18 cellular contexts compared by ENCODE assay signal in genomic region chr6:111382476-111383294, GRCh38.
A peak's percentile ranks its signal among the peaks of the same experiment; 100 is the strongest.
DNase-seq lines count a peak whose midpoint lies in the region; ATAC-seq and TF ChIP-seq lines count a peak whose summit lies in the region.
"Had no signal": no experiment of that assay in that cellular context is flagged by ENCODE, and none has a peak within 500 bp of the region (broad histone marks: within the 10 kb centered on the region; RNA-seq: fewer than 3 reads in every experiment).

No MANE protein-coding gene starts in this region.

- 78 to 86% methylated on average over 4 to 7 of the region's 9 CpGs for WGBS in gastroesophageal sphincter (ENCODE audit: low coverage in 1 of 2), 2 donors

- no peak for TF ChIP-seq EP300 in gastroesophageal sphincter (IDR thresholded peaks at IDR 0.05)

- H3K4me1 Mint-ChIP-seq in activated T-helper 17 cell treated with anti-CD3 and anti-CD28 coated beads, Interleukin-2, amount 50 U/mL, for 72 hours: no peaks in the 10 kb centered on the region
- H3K4me1 Mint-ChIP-seq: natural killer cell; stimulated activated memory B cell treated with anti-CD40 and anti-IgM and Interleukin-4, amounts not matched to agents 10 μg/mL and 1 μg/mL and 100 μg/mL, for 72 hours had no signal

- H3K27ac ChIP-seq in gastroesophageal sphincter: peak overlapping the region in 3 of 4 donors; percentile 26 to 47 (median 31)
- H3K27ac ChIP-seq in gastrocnemius medialis: no peak overlapping the region
- H3K27ac ChIP-seq: uterus had no signal

- H3K27me3 ChIP-seq in gastroesophageal sphincter (no peaks in the 10 kb centered on the region), gastrocnemius medialis (no peaks in the 10 kb centered on the region)
- H3K27me3 ChIP-seq: uterus had no signal

- peak; percentile 61 for DNase-seq in medulla oblongata (ENCODE audit: extremely low spot score)
- peak; percentile 13 for DNase-seq in stromal cell of bone marrow (ENCODE audit: low read depth)
- DNase-seq in NCI-H2029 treated with DMSO at 0.1 percent for 48 hours (lab: John Stamatoyannopoulos, UW): no peak
- DNase-seq in gastrocnemius medialis: no peak
- DNase-seq: activated naive CD4-positive, alpha-beta T cell; activated T-cell treated with anti-CD3 and anti-CD28 coated beads for 4 hours; EL; HCEC 1CT; mammary epithelial cell; natural killer cell; NCI-H2029; NCI-H510A; uterus had no signal

- intact Hi-C loops in gastrocnemius medialis (cut with DNase I; ENCODE audit: low total_unique reads): no loop called here

- no peak overlapping the region for H3K4me3 Mint-ChIP-seq in activated T-helper 17 cell treated with anti-CD3 and anti-CD28 coated beads, Interleukin-2, amount 50 U/mL, for 72 hours
- H3K4me3 Mint-ChIP-seq: natural killer cell; stimulated activated memory B cell treated with anti-CD40 and anti-IgM and Interleukin-4, amounts not matched to agents 10 μg/mL and 1 μg/mL and 100 μg/mL, for 72 hours had no signal

- TF ChIP-seq POLR2A in gastroesophageal sphincter (IDR thresholded peaks at IDR 0.05) (no peak), gastrocnemius medialis (IDR thresholded peaks at IDR 0.05) (no peak)

- in situ Hi-C loops in gastrocnemius medialis (cut with MboI; ENCODE audit: low sequenced_read_pairs in 4 of 4): no loop called here

- peak overlapping the region; percentile 39 for H3K27ac Mint-ChIP-seq in activated T-helper 17 cell treated with anti-CD3 and anti-CD28 coated beads, Interleukin-2, amount 50 U/mL, for 72 hours
- H3K27ac Mint-ChIP-seq: natural killer cell; stimulated activated memory B cell treated with anti-CD40 and anti-IgM and Interleukin-4, amounts not matched to agents 10 μg/mL and 1 μg/mL and 100 μg/mL, for 72 hours had no signal

- no peaks in the 10 kb centered on the region for H3K9me3 ChIP-seq in gastroesophageal sphincter
- no peaks in the 10 kb centered on the region for H3K9me3 ChIP-seq in gastrocnemius medialis
- H3K9me3 ChIP-seq: uterus had no signal

- no peaks in the 10 kb centered on the region for H3K9me3 Mint-ChIP-seq in activated T-helper 17 cell treated with anti-CD3 and anti-CD28 coated beads, Interleukin-2, amount 50 U/mL, for 72 hours
- H3K9me3 Mint-ChIP-seq: natural killer cell; stimulated activated memory B cell treated with anti-CD40 and anti-IgM and Interleukin-4, amounts not matched to agents 10 μg/mL and 1 μg/mL and 100 μg/mL, for 72 hours had no signal

- no peaks in the 10 kb centered on the region for H3K27me3 Mint-ChIP-seq in activated T-helper 17 cell treated with anti-CD3 and anti-CD28 coated beads, Interleukin-2, amount 50 U/mL, for 72 hours
- H3K27me3 Mint-ChIP-seq: stimulated activated memory B cell treated with anti-CD40 and anti-IgM and Interleukin-4, amounts not matched to agents 10 μg/mL and 1 μg/mL and 100 μg/mL, for 72 hours had no signal

- H3K4me1 ChIP-seq in gastroesophageal sphincter (peaks cover 0 to 11% (median 0%) of the 10 kb centered on the region in 3 donors), gastrocnemius medialis (no peaks in the 10 kb centered on the region)
- H3K4me1 ChIP-seq: uterus had no signal

- H3K36me3 ChIP-seq in gastroesophageal sphincter (peaks cover 2 to 78% of the 10 kb centered on the region in 2 donors), gastrocnemius medialis (peaks cover 0 to 83% of the 10 kb centered on the region in 2 donors)
- H3K36me3 ChIP-seq: uterus had no signal

- TF ChIP-seq CTCF in gastroesophageal sphincter (IDR thresholded peaks at IDR 0.05) (no peak), gastrocnemius medialis (IDR thresholded peaks at IDR 0.05 in 4 of 5, conservative IDR thresholded peaks at IDR 0.05 in 1 of 5) (no peak)

- ATAC-seq in activated T-helper 17 cell treated with anti-CD3 and anti-CD28 coated beads, Interleukin-2, amount 50 U/mL, for 72 hours (replicated peaks): no peak
- ATAC-seq in gastroesophageal sphincter (peak; percentile 28), HG02840 (IDR thresholded peaks at IDR 0.05; ENCODE audit: low FRiP score, unreplicated experiment) (no peak), GM21737 (IDR thresholded peaks at IDR 0.05; ENCODE audit: unreplicated experiment) (no peak), gastrocnemius medialis (no peak)
- ATAC-seq: natural killer cell; stimulated activated memory B cell treated with anti-CD40 and anti-IgM and Interleukin-4, amounts not matched to agents 10 μg/mL and 1 μg/mL and 100 μg/mL, for 72 hours had no signal

- peaks cover 98% of the 10 kb centered on the region for H3K36me3 Mint-ChIP-seq in activated T-helper 17 cell treated with anti-CD3 and anti-CD28 coated beads, Interleukin-2, amount 50 U/mL, for 72 hours (ENCODE audit: low read depth)
- H3K36me3 Mint-ChIP-seq: natural killer cell had no signal

- no peak overlapping the region for H3K4me3 ChIP-seq in gastroesophageal sphincter
- H3K4me3 ChIP-seq in gastrocnemius medialis: no peak overlapping the region
- H3K4me3 ChIP-seq: uterus had no signal

Comparison
In these comparisons a context has a peak if more than half of its experiments do, and no peak if none do; other contexts are left out.
1. H3K27ac ChIP-seq: peak in gastroesophageal sphincter (3 of 4); none in gastrocnemius medialis (0 of 4).
2. DNase-seq: peak in medulla oblongata (single experiment) and stromal cell of bone marrow (single experiment); none in NCI-H2029 treated with DMSO at 0.1 percent for 48 hours (single experiment) and gastrocnemius medialis (0 of 2).